19 cellular contexts compared by ENCODE assay signal in the genomic region with DNA sequence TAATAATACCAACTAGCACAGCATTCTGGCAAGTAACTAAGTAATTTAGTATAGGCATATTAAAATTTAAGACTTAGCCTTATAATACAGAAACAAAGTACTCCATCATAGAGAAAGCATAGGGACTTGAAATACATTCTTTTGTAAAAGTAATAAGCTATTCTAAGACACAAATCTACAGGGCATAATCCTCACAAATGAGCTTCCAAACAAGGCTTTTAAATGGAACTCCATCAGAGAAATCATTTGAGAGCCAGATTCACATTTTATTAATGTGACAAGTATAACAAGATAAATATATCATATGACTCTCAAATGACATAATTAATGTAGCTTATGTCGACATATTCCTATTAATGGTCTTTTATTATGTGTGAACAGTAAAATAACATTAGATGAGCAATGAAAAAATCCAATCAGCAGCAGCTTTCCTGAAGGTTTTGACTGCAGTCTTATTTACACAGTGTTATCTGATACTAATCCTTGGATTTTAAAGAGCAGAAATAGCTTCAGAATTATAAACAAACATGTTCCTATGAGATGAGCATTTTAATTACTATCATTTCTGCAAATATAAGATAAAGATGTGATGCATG.
DNase-seq lines count a peak whose midpoint lies in the region; ATAC-seq, FAIRE-seq and TF ChIP-seq lines count a peak whose summit lies in the region.
"Had no signal": no experiment of that assay in that cellular context is flagged by ENCODE, and none has a peak within 500 bp of the region (broad histone marks: within the 10 kb centered on the region; RNA-seq: fewer than 3 reads in every experiment).

No MANE protein-coding gene starts in this region.

- H3K9me3 ChIP-seq in HepG2 (ENCODE audit: low read length) = no peaks in the 10 kb centered on the region
- no peaks in the 10 kb centered on the region for H3K9me3 ChIP-seq in right lobe of liver
- H3K9me3 ChIP-seq: BLaER1, HAP-1, thyroid gland had no signal

- H3K4me2 ChIP-seq in HepG2 (ENCODE audit: low read depth, low read length) = no peak overlapping the region
- H3K4me2 ChIP-seq: BLaER1 had no signal

- FAIRE-seq in HepG2 (lab: Jason Lieb, UNC) = no peak
- FAIRE-seq: keratinocyte had no signal

- no peak overlapping the region for H3K4me3 ChIP-seq in HepG2 (replicated peaks in 1 of 3; ENCODE audit: insufficient read depth in 1 of 3, low read depth in 2 of 3, low read length in 3 of 3)
- no peak overlapping the region for H3K4me3 ChIP-seq in right lobe of liver
- H3K4me3 ChIP-seq: BLaER1, HAP-1, thyroid gland had no signal

- ATAC-seq in HepG2 (no peak), right lobe of liver (no peak), HG03571 (IDR thresholded peaks at IDR 0.05; ENCODE audit: unreplicated experiment) (no peak), GM18520 (IDR thresholded peaks at IDR 0.05; ENCODE audit: unreplicated experiment) (no peak)

- H3K27me3 ChIP-seq in HepG2 (ENCODE audit: control insufficient read depth in 1 of 2, insufficient read depth in 2 of 2, low read length in 2 of 2) = no peaks in the 10 kb centered on the region; a peak in 1 of 5 replicates
- H3K27me3 ChIP-seq in right lobe of liver = no peaks in the 10 kb centered on the region
- H3K27me3 ChIP-seq: BLaER1, thyroid gland had no signal

- H2AFZ ChIP-seq in HepG2 (ENCODE audit: low read length) = no peak overlapping the region
- H2AFZ ChIP-seq: parathyroid adenoma had no signal

- TF ChIP-seq POLR2A in HepG2 (IDR thresholded peaks at IDR 0.05; ENCODE audit: insufficient read depth in 1 of 2, low read depth in 2 of 2, low read length in 2 of 2) (no peak), right lobe of liver (IDR thresholded peaks at IDR 0.05) (no peak)

- WGBS in HepG2 (ENCODE audit: low lambda C conversion rate) = 87% methylated on average over 1 of the region's 1 CpG
- WGBS in right lobe of liver (ENCODE audit: insufficient coverage, low coverage, low lambda C conversion rate, missing lambda C conversion rate) = 87% methylated on average over 1 of the region's 1 CpG

- TF ChIP-seq CTCF in HepG2 (CRISPR knock-in tag; IDR thresholded peaks at IDR 0.05) (no peak), right lobe of liver (IDR thresholded peaks at IDR 0.05) (no peak), brain (conservative IDR thresholded peaks at IDR 0.05) (no peak)

- H3K9me3 Mint-ChIP-seq in brain = no peaks in the 10 kb centered on the region
- H3K9me3 Mint-ChIP-seq: activated B cell treated with CpG ODN at 0.5 μM for 24 hours; IgD-negative memory B cell; nephron progenitor cell; stimulated activated naive CD8-positive, alpha-beta T cell treated with anti-CD3 and anti-CD28 coated beads, Interleukin-15, Interleukin-2, amounts not matched to agents 100 ng/mL and 50 ng/mL, for 24 hours had no signal

- H3K27ac ChIP-seq in HepG2 (ENCODE audit: extremely low read length, insufficient read depth, low read length) (no peak overlapping the region), right lobe of liver (no peak overlapping the region)
- H3K27ac ChIP-seq: BLaER1, parathyroid adenoma, thyroid gland had no signal

- H3K4me1 ChIP-seq in HepG2 (ENCODE audit: insufficient read depth, low read length) (peaks cover 21% of the 10 kb centered on the region), right lobe of liver (peaks cover 0 to 25% (median 12%) of the 10 kb centered on the region in 4 donors)

- H3K9ac ChIP-seq in HepG2 (ENCODE audit: insufficient read depth, low read depth, low read length) = no peak overlapping the region
- H3K9ac ChIP-seq: BLaER1, parathyroid adenoma had no signal

- H3K4me3 Mint-ChIP-seq in brain = peak overlapping the region in 4 of 5 experiments; percentile 30 to 95 (median 88)
- H3K4me3 Mint-ChIP-seq: activated B cell treated with CpG ODN at 0.5 μM for 24 hours; IgD-negative memory B cell; nephron progenitor cell; stimulated activated naive CD8-positive, alpha-beta T cell treated with anti-CD3 and anti-CD28 coated beads, Interleukin-15, Interleukin-2, amounts not matched to agents 100 ng/mL and 50 ng/mL, for 24 hours had no signal

- CTCF ChIA-PET in HepG2 (lab: Yijun Ruan, JAX; ENCODE audit: low intra/inter-chr PET ratio, low total read pairs) = no interaction called here

- H3K4me1 Mint-ChIP-seq in brain = peaks cover 87% of the 10 kb centered on the region

- H3K36me3 Mint-ChIP-seq in brain = no peaks in the 10 kb centered on the region

- POLR2A ChIA-PET in HepG2 (lab: Yijun Ruan, JAX) = no interaction called here

- no TSS peak for BruUV-seq in HepG2 (replicated peaks; lab: Mats Ljungman, UMichigan)

- peaks cover 3% of the 10 kb centered on the region for H3K79me2 ChIP-seq in HepG2 (ENCODE audit: insufficient read depth, low read length)
- H3K79me2 ChIP-seq: parathyroid adenoma had no signal

- TF ChIP-seq EP300 in HepG2 (IDR thresholded peaks at IDR 0.05; ENCODE audit: low read depth in 2 of 2, low read length in 2 of 2) = no peak
- TF ChIP-seq EP300 in HepG2 (CRISPR knock-in tag; IDR thresholded peaks at IDR 0.05; ENCODE audit: borderline replicate concordance) = no peak

- H3K36me3 ChIP-seq in HepG2 (replicated peaks in 1 of 2; ENCODE audit: control insufficient read depth in 1 of 2, insufficient read depth in 2 of 2, low read length in 2 of 2) = no peaks in the 10 kb centered on the region
- no peaks in the 10 kb centered on the region for H3K36me3 ChIP-seq in right lobe of liver
- H3K36me3 ChIP-seq: BLaER1, HAP-1, thyroid gland had no signal

- in situ Hi-C loops in HepG2 (cut with HindIII; ENCODE audit: extremely low pct_ligation_motif_present, low pct_unique_long_range_greater_than_20kb) = no loop called here

- peak overlapping the region in 4 of 5 experiments; percentile 12 to 94 (median 86) for H3K27ac Mint-ChIP-seq in brain
- H3K27ac Mint-ChIP-seq: activated B cell treated with CpG ODN at 0.5 μM for 24 hours; IgD-negative memory B cell; stimulated activated naive CD8-positive, alpha-beta T cell treated with anti-CD3 and anti-CD28 coated beads, Interleukin-15, Interleukin-2, amounts not matched to agents 100 ng/mL and 50 ng/mL, for 24 hours had no signal

- peaks cover 1% of the 10 kb centered on the region for H3K27me3 Mint-ChIP-seq in brain

- H4K20me1 ChIP-seq in HepG2 (ENCODE audit: insufficient read depth, low read length) = peaks cover 3% of the 10 kb centered on the region
- H4K20me1 ChIP-seq: BLaER1 had no signal

- intact Hi-C loops in HepG2 (cut with micrococcal nuclease; ENCODE audit: unreplicated experiment) (no loop called here), right lobe of liver (cut with DNase I) (no loop called here)

- no peak for DNase-seq in HepG2 (ENCODE audit: low spot score)
- no peak for DNase-seq in right lobe of liver
- DNase-seq in NCI-H2171 treated with DMSO at 0.1 percent for 48 hours (lab: John Stamatoyannopoulos, UW) = peak; percentile 76
- no peak for DNase-seq in amniotic stem cell (lab: John Stamatoyannopoulos, UW)
- no peak for DNase-seq in COLO829 (ENCODE audit: low spot score)
- DNase-seq: activated B cell treated with CpG ODN at 0.5 μM for 24 hours; activated naive CD4-positive, alpha-beta T cell treated with anti-CD3 and anti-CD28 coated beads, Interleukin-2, amount 50 U/mL, for 16 hours; NCI-H1694 treated with DMSO at 0.1 percent for 48 hours; nephron progenitor cell; thyroid gland had no signal

- TF ChIP-seq RAD21 in HepG2 (CRISPR knock-in tag; IDR thresholded peaks at IDR 0.05) = no peak

TF ChIP-seq in HepG2, 621 proteins besides CTCF, POLR2A, EP300 and RAD21:
- TF ChIP-seq FOXA1 (IDR thresholded peaks at IDR 0.05) (no peak), FOXA1 (CRISPR knock-in tag; IDR thresholded peaks at IDR 0.05) (0 out of 2 replicates have a peak, but pooled peaks have one; percentile 18), FOXO1 (CRISPR knock-in tag; IDR thresholded peaks at IDR 0.05) (no peak)
